ENCODE assay signal across 26 cellular contexts in the genomic region with DNA sequence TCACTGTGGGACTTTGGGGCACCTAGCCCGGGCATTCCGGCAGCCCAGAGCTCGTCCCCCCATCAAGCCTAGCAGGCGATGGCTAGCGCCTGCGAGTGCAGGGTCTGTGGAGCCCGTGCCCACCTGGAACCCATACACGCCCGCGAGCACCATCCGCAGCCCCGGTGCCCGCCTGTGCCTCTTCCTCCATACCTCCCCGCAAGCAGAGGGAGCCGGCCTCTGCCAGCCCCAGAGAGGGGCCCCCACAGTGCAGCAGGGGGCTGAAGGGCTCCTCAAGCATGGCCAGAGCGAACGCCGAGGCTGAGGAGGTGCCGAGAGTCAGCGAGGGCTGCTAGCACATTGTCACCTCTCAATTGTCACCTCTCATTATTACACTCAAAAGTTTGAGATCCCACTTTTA.
"Had no signal": no experiment of that assay in that cellular context is flagged by ENCODE, and none has a peak within 500 bp of the region (broad histone marks: within the 10 kb centered on the region; RNA-seq: fewer than 3 reads in every experiment).

No MANE protein-coding gene starts in this region.

- H3K36me3 ChIP-seq: esophagus muscularis mucosa, gastroesophageal sphincter, heart left ventricle, left lung had no signal

- H3K36me3 Mint-ChIP-seq: memory B cell; naive thymus-derived CD4-positive, alpha-beta T cell had no signal

- H2AFZ ChIP-seq: hepatocyte had no signal

- H3K9me3 ChIP-seq: esophagus muscularis mucosa, gastroesophageal sphincter, heart left ventricle had no signal

- H3K4me1 Mint-ChIP-seq: immature natural killer cell; memory B cell; naive thymus-derived CD4-positive, alpha-beta T cell had no signal

- H3K4me3 ChIP-seq: coronary artery, dorsolateral prefrontal cortex, esophagus muscularis mucosa, gastroesophageal sphincter, heart left ventricle, hepatocyte, left lung, lung had no signal

- ATAC-seq: foreskin keratinocyte; gastroesophageal sphincter; heart left ventricle; left lung; left ventricle myocardium superior; naive thymus-derived CD4-positive, alpha-beta T cell had no signal

- DNase-seq: dermis blood vessel endothelial cell; dorsolateral prefrontal cortex; effector CD4-positive, alpha-beta T cell; effector memory CD4-positive, alpha-beta T cell; foreskin keratinocyte; hypothalamus; immature natural killer cell; islet precursor cell; kidney; kidney glomerular epithelial cell; left ventricle myocardium superior; mammary epithelial cell; mesendoderm; midbrain; naive thymus-derived CD4-positive, alpha-beta T cell had no signal

- FAIRE-seq: colon, endothelial cell of umbilical vein, frontal cortex, kidney had no signal

- H3K27ac ChIP-seq: coronary artery, dorsolateral prefrontal cortex, esophagus muscularis mucosa, foreskin keratinocyte, gastroesophageal sphincter, heart left ventricle, hepatocyte, left lung had no signal

- H3K4me1 ChIP-seq: esophagus muscularis mucosa, foreskin keratinocyte, gastroesophageal sphincter, heart left ventricle, left lung had no signal

- H3K27ac Mint-ChIP-seq: immature natural killer cell; memory B cell; naive thymus-derived CD4-positive, alpha-beta T cell had no signal

- H3K9me3 Mint-ChIP-seq: memory B cell had no signal

- H3K27me3 Mint-ChIP-seq: memory B cell; naive thymus-derived CD4-positive, alpha-beta T cell had no signal

- H3K4me2 ChIP-seq: hepatocyte had no signal

- H3K4me3 Mint-ChIP-seq: immature natural killer cell; memory B cell; naive thymus-derived CD4-positive, alpha-beta T cell had no signal

- H3K27me3 ChIP-seq: dorsolateral prefrontal cortex, esophagus muscularis mucosa, foreskin keratinocyte, gastroesophageal sphincter, heart left ventricle, hepatocyte, left lung had no signal
